In the genomic region with DNA sequence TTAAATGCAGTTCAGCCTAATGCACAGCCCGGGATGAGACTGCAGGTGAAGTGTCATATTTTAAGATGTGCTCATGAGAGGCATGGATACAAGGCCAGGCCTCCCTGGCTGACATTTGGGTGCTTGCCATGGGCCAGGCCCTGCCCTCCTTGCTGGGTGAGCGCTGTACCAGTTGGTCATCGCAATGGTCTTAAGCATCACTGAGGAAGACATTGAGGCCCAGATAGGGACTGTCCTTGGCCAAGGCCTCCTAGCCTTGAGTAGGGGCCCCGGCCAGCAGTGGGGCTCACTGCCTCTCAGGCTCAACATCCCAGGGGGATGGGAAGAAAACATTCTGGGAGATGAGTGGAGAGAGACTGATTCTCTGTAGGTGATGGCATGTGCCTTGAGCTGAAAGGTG, we compare ENCODE assay signal across 18 cellular contexts.
A peak's percentile ranks its signal among the peaks of the same experiment; 100 is the strongest.
DNase-seq lines count a peak whose midpoint lies in the region; ATAC-seq and TF ChIP-seq lines count a peak whose summit lies in the region.
"Had no signal": no experiment of that assay in that cellular context is flagged by ENCODE, and none has a peak within 500 bp of the region (broad histone marks: within the 10 kb centered on the region; RNA-seq: fewer than 3 reads in every experiment).

No MANE protein-coding gene starts in this region.

- H3K9me3 Mint-ChIP-seq in glutamatergic neuron (ENCODE audit: unreplicated experiment) (peaks cover 1% of the 10 kb centered on the region), osteocyte (ENCODE audit: unreplicated experiment) (no peaks in the 10 kb centered on the region)
- H3K9me3 Mint-ChIP-seq: CD4-positive, alpha-beta memory T cell had no signal

- H3K27me3 ChIP-seq in BLaER1: no peaks in the 10 kb centered on the region
- no peaks in the 10 kb centered on the region for H3K27me3 ChIP-seq in BLaER1 treated with 17β-estradiol and CSF1 and Interleukin-3, amounts not matched to agents 10 nM and 100 nM

- H3K4me3 ChIP-seq in BLaER1: no peak overlapping the region
- H3K4me3 ChIP-seq in BLaER1 treated with 17β-estradiol and CSF1 and Interleukin-3, amounts not matched to agents 10 nM and 100 nM: no peak overlapping the region
- H3K4me3 ChIP-seq: GM23248 had no signal

- no peak for ATAC-seq in left ventricle myocardium superior
- ATAC-seq: HCT116 had no signal

- peak overlapping the region; percentile 8; the same call in 1 of the 2 replicates for H3K4me2 ChIP-seq in BLaER1
- peak overlapping the region in 7 of 11 experiments; percentile 4 to 37 (median 25); a peak in 8 of 22 replicates for H3K4me2 ChIP-seq in BLaER1 treated with 17β-estradiol and CSF1 and Interleukin-3, amounts not matched to agents 10 nM and 100 nM

- no peaks in the 10 kb centered on the region for H3K27me3 Mint-ChIP-seq in glutamatergic neuron (ENCODE audit: unreplicated experiment)
- H3K27me3 Mint-ChIP-seq in osteocyte (ENCODE audit: unreplicated experiment): no peaks in the 10 kb centered on the region

- no peak overlapping the region; the same call in 1 of the 2 replicates for H3K27ac ChIP-seq in BLaER1
- H3K27ac ChIP-seq in BLaER1 treated with 17β-estradiol and CSF1 and Interleukin-3, amounts not matched to agents 10 nM and 100 nM: no peak overlapping the region
- H3K27ac ChIP-seq: GM23248 had no signal

- peaks cover 42% of the 10 kb centered on the region for H3K4me1 ChIP-seq in BLaER1
- peaks cover 20 to 55% (median 44%) of the 10 kb centered on the region in 10 experiments for H3K4me1 ChIP-seq in BLaER1 treated with 17β-estradiol and CSF1 and Interleukin-3, amounts not matched to agents 10 nM and 100 nM

- H3K27ac Mint-ChIP-seq in glutamatergic neuron (ENCODE audit: unreplicated experiment) (peak overlapping the region; percentile 50), osteocyte (ENCODE audit: unreplicated experiment) (peak overlapping the region; percentile 0)
- H3K27ac Mint-ChIP-seq: CD14-positive monocyte had no signal

- H3K4me1 Mint-ChIP-seq in glutamatergic neuron (ENCODE audit: low read depth, unreplicated experiment) (peaks cover 11% of the 10 kb centered on the region), osteocyte (ENCODE audit: unreplicated experiment) (peaks cover 53% of the 10 kb centered on the region)
- H3K4me1 Mint-ChIP-seq: CD14-positive monocyte; CD4-positive, alpha-beta memory T cell had no signal

- TF ChIP-seq CTCF in glutamatergic neuron (IDR thresholded peaks at IDR 0.05; ENCODE audit: partially characterized antibody, unreplicated experiment) (no peak), osteocyte (IDR thresholded peaks at IDR 0.05) (no peak)

- H3K36me3 Mint-ChIP-seq in glutamatergic neuron (ENCODE audit: unreplicated experiment) (no peaks in the 10 kb centered on the region), osteocyte (ENCODE audit: unreplicated experiment) (peaks cover 4% of the 10 kb centered on the region)
- H3K36me3 Mint-ChIP-seq: CD14-positive monocyte; CD4-positive, alpha-beta memory T cell had no signal

- H3K4me3 Mint-ChIP-seq in glutamatergic neuron (ENCODE audit: unreplicated experiment): no peak overlapping the region
- no peak overlapping the region for H3K4me3 Mint-ChIP-seq in osteocyte (ENCODE audit: unreplicated experiment)
- H3K4me3 Mint-ChIP-seq: CD14-positive monocyte; CD4-positive, alpha-beta memory T cell had no signal

- peaks cover 61% of the 10 kb centered on the region for H4K20me1 ChIP-seq in BLaER1
- H4K20me1 ChIP-seq in BLaER1 treated with 17β-estradiol and CSF1 and Interleukin-3, amounts not matched to agents 10 nM and 100 nM: peaks cover 46 to 70% (median 66%) of the 10 kb centered on the region in 11 experiments

- intact Hi-C loops in left ventricle myocardium superior (cut with micrococcal nuclease): no loop called here

- DNase-seq in glutamatergic neuron (no peak), osteocyte (ENCODE audit: extremely low spot score, unreplicated experiment) (no peak), UCSD-AML1 (lab: John Stamatoyannopoulos, UW; ENCODE audit: unreplicated experiment) (no peak), HCEC 1CT (no peak), left ventricle myocardium superior (no peak)
- DNase-seq in stimulated activated CD4-positive, alpha-beta T cell treated with anti-CD3 and anti-CD28 coated beads, Interleukin-12 subunit alpha, Interleukin-12 subunit beta, amount 100 ng/mL, for 4 hours: no peak
- DNase-seq: Calu3; CD4-positive, alpha-beta memory T cell; COR-L47; DMS53; DMS79 treated with DMSO at 0.1 percent for 48 hours; GF-D8; GM23248; H7 had no signal

- H3K36me3 ChIP-seq in BLaER1: no peaks in the 10 kb centered on the region
- no peaks in the 10 kb centered on the region for H3K36me3 ChIP-seq in BLaER1 treated with 17β-estradiol and CSF1 and Interleukin-3, amounts not matched to agents 10 nM and 100 nM

- H3K9ac ChIP-seq in BLaER1: no peak overlapping the region
- no peak overlapping the region for H3K9ac ChIP-seq in BLaER1 treated with 17β-estradiol and CSF1 and Interleukin-3, amounts not matched to agents 10 nM and 100 nM
- H3K9ac ChIP-seq: GM23248 had no signal

- no peaks in the 10 kb centered on the region for H3K9me3 ChIP-seq in BLaER1
- peaks cover 0 to 4% (median 3%) of the 10 kb centered on the region in 11 experiments; a peak in 7 of 22 replicates for H3K9me3 ChIP-seq in BLaER1 treated with 17β-estradiol and CSF1 and Interleukin-3, amounts not matched to agents 10 nM and 100 nM (replicated peaks in 1 of 11)
